ENCODE assay signal across 14 cellular contexts in genomic region chr13:109794095-109794494, GRCh38. TPM values are rescaled to one million over a fixed set of nuclear protein-coding genes. Genes with fewer than 3 reads are reported as not detected.
DNase-seq lines count a peak whose midpoint lies in the region; ATAC-seq and TF ChIP-seq lines count a peak whose summit lies in the region.
"Had no signal": no experiment of that assay in that cellular context is flagged by ENCODE, and none has a peak within 500 bp of the region (broad histone marks: within the 10 kb centered on the region; RNA-seq: fewer than 3 reads in every experiment).

No MANE protein-coding gene starts in this region.

- no peaks in the 10 kb centered on the region for H3K9me3 ChIP-seq in upper lobe of right lung
- H3K9me3 ChIP-seq in PC-3 (ENCODE audit: low read length) = no peaks in the 10 kb centered on the region

- H3K27me3 ChIP-seq in upper lobe of right lung = no peaks in the 10 kb centered on the region
- H3K27me3 ChIP-seq in PC-3 (ENCODE audit: low read length) = no peaks in the 10 kb centered on the region

- TF ChIP-seq CTCF in upper lobe of right lung (IDR thresholded peaks at IDR 0.05) (no peak), PC-3 (conservative IDR thresholded peaks at IDR 0.05; ENCODE audit: low read depth, low read length) (no peak)

- intact Hi-C loops in activated CD4-positive, alpha-beta T cell treated with anti-CD3 and anti-CD28 coated beads, Interleukin-2, amount 10 ng/mL, durations not matched to agents 24 days and 14 days (cut with micrococcal nuclease) = loop anchor here (5.0 to 10.0 kb wide), 3 partner anchors 102 to 649 kb away; no protein-coding TSS in a partner anchor
- intact Hi-C loops in upper lobe of right lung (cut with DNase I) = no loop called here
- intact Hi-C loops in PC-3 (cut with micrococcal nuclease) = no loop called here

- no peaks in the 10 kb centered on the region for H3K9me3 Mint-ChIP-seq in activated CD4-positive, alpha-beta T cell treated with anti-CD3 and anti-CD28 coated beads, Interleukin-2, amount 10 ng/mL, durations not matched to agents 24 days and 14 days
- no peaks in the 10 kb centered on the region for H3K9me3 Mint-ChIP-seq in stimulated activated memory B cell treated with anti-CD40 and anti-IgM and Interleukin-4, amounts not matched to agents 10 μg/mL and 1 μg/mL and 100 μg/mL, for 72 hours
- H3K9me3 Mint-ChIP-seq in T-cell = no peaks in the 10 kb centered on the region
- H3K9me3 Mint-ChIP-seq: CD4-positive, alpha-beta memory T cell had no signal

- H3K27ac Mint-ChIP-seq in activated CD4-positive, alpha-beta T cell treated with anti-CD3 and anti-CD28 coated beads, Interleukin-2, amount 10 ng/mL, durations not matched to agents 24 days and 14 days = no peak overlapping the region
- H3K27ac Mint-ChIP-seq in stimulated activated memory B cell treated with anti-CD40 and anti-IgM and Interleukin-4, amounts not matched to agents 10 μg/mL and 1 μg/mL and 100 μg/mL, for 72 hours = no peak overlapping the region
- H3K27ac Mint-ChIP-seq in T-cell = no peak overlapping the region
- H3K27ac Mint-ChIP-seq: CD4-positive, alpha-beta memory T cell had no signal

- no peak overlapping the region for H3K4me3 Mint-ChIP-seq in activated CD4-positive, alpha-beta T cell treated with anti-CD3 and anti-CD28 coated beads, Interleukin-2, amount 10 ng/mL, durations not matched to agents 24 days and 14 days
- H3K4me3 Mint-ChIP-seq in stimulated activated memory B cell treated with anti-CD40 and anti-IgM and Interleukin-4, amounts not matched to agents 10 μg/mL and 1 μg/mL and 100 μg/mL, for 72 hours = no peak overlapping the region
- H3K4me3 Mint-ChIP-seq in T-cell = no peak overlapping the region
- H3K4me3 Mint-ChIP-seq: CD4-positive, alpha-beta memory T cell had no signal

- H3F3A ChIP-seq in PC-3 (ENCODE audit: low read length, unreplicated experiment) = peaks cover 2% of the 10 kb centered on the region

- H3K79me2 ChIP-seq in PC-3 (ENCODE audit: low read length) = no peaks in the 10 kb centered on the region

- POLR2A ChIA-PET in PC-3 (lab: Charles Lee; ENCODE audit: unreplicated experiment) = no interaction called here
- POLR2A ChIA-PET in T-cell (lab: Charles Lee) = no interaction called here

- H3K27ac ChIP-seq in upper lobe of right lung (no peak overlapping the region), PC-3 (ENCODE audit: low read length) (no peak overlapping the region)

- CTCF ChIA-PET in PC-3 (lab: Charles Lee) = no interaction called here
- CTCF ChIA-PET in T-cell (lab: Charles Lee) = interaction anchor here in 1 of 2 donors (0.6 kb wide), 1 partner anchor 776 kb away, joined by 4 read pairs; no protein-coding TSS in a partner anchor

- no peak overlapping the region for H3K9ac ChIP-seq in PC-3 (ENCODE audit: low read length)

- H3K4me2 ChIP-seq in PC-3 (ENCODE audit: low read length) = no peak overlapping the region

- no peaks in the 10 kb centered on the region for H4K20me1 ChIP-seq in PC-3 (ENCODE audit: low read length)

- H3K36me3 ChIP-seq in upper lobe of right lung (no peaks in the 10 kb centered on the region), PC-3 (ENCODE audit: low read depth, low read length) (no peaks in the 10 kb centered on the region)

- no peaks in the 10 kb centered on the region for H3K36me3 Mint-ChIP-seq in activated CD4-positive, alpha-beta T cell treated with anti-CD3 and anti-CD28 coated beads, Interleukin-2, amount 10 ng/mL, durations not matched to agents 24 days and 14 days (ENCODE audit: low read depth)
- no peaks in the 10 kb centered on the region for H3K36me3 Mint-ChIP-seq in stimulated activated memory B cell treated with anti-CD40 and anti-IgM and Interleukin-4, amounts not matched to agents 10 μg/mL and 1 μg/mL and 100 μg/mL, for 72 hours
- no peaks in the 10 kb centered on the region for H3K36me3 Mint-ChIP-seq in T-cell
- H3K36me3 Mint-ChIP-seq: CD4-positive, alpha-beta memory T cell had no signal

- peak; percentile 50 for DNase-seq in activated CD4-positive, alpha-beta T cell treated with anti-CD3 and anti-CD28 coated beads, Interleukin-2, amount 10 ng/mL, durations not matched to agents 24 days and 14 days
- no peak for DNase-seq in activated CD4-positive, alpha-beta T cell treated with anti-CD3 and anti-CD28 coated beads for 4 hours
- DNase-seq in SW480 (ENCODE audit: low spot score) = peak; percentile 63
- peak; percentile 79 for DNase-seq in upper lobe of right lung
- no peak for DNase-seq in PC-3
- no peak for DNase-seq in T-cell
- DNase-seq: CD4-positive, alpha-beta memory T cell; DMS79 treated with DMSO at 0.1 percent for 48 hours; Karpas-422; NCI-H1417 treated with DMSO at 0.1 percent for 48 hours; NCI-H1930; NCI-H748 treated with DMSO at 0.1 percent for 48 hours had no signal

- H3K4me1 ChIP-seq in upper lobe of right lung (peaks cover 7% of the 10 kb centered on the region), PC-3 (ENCODE audit: insufficient read depth, low read length) (peaks cover 23% of the 10 kb centered on the region; the same call in 1 of the 2 replicates)

- H2AFZ ChIP-seq in PC-3 (ENCODE audit: low read length) = no peak overlapping the region

- H3K9me2 ChIP-seq in PC-3 (replicated peaks; ENCODE audit: low read length) = no peaks in the 10 kb centered on the region

- H3K4me3 ChIP-seq in upper lobe of right lung = no peak overlapping the region
- no peak overlapping the region for H3K4me3 ChIP-seq in PC-3 (ENCODE audit: low read length)

- BruUV-seq in PC-3 (replicated peaks; lab: Mats Ljungman, UMichigan) = no TSS peak

- peaks cover 47% of the 10 kb centered on the region for H3K27me3 Mint-ChIP-seq in activated CD4-positive, alpha-beta T cell treated with anti-CD3 and anti-CD28 coated beads, Interleukin-2, amount 10 ng/mL, durations not matched to agents 24 days and 14 days
- H3K27me3 Mint-ChIP-seq in stimulated activated memory B cell treated with anti-CD40 and anti-IgM and Interleukin-4, amounts not matched to agents 10 μg/mL and 1 μg/mL and 100 μg/mL, for 72 hours = peaks cover 38% of the 10 kb centered on the region
- peaks cover 22 to 33% of the 10 kb centered on the region in 2 donors for H3K27me3 Mint-ChIP-seq in T-cell

- ATAC-seq in esophagus mucosa (peak; percentile 48), upper lobe of right lung (peak; percentile 76), PC-3 (no peak), T-cell (replicated peaks in 1 of 4) (no peak)
- no peak for ATAC-seq in stimulated activated memory B cell treated with anti-CD40 and anti-IgM and Interleukin-4, amounts not matched to agents 10 μg/mL and 1 μg/mL and 100 μg/mL, for 72 hours

- H3K4me1 Mint-ChIP-seq in activated CD4-positive, alpha-beta T cell treated with anti-CD3 and anti-CD28 coated beads, Interleukin-2, amount 10 ng/mL, durations not matched to agents 24 days and 14 days = peaks cover 7% of the 10 kb centered on the region
- H3K4me1 Mint-ChIP-seq in stimulated activated memory B cell treated with anti-CD40 and anti-IgM and Interleukin-4, amounts not matched to agents 10 μg/mL and 1 μg/mL and 100 μg/mL, for 72 hours = no peaks in the 10 kb centered on the region
- H3K4me1 Mint-ChIP-seq in T-cell = peaks cover 12 to 23% (median 13%) of the 10 kb centered on the region in 3 donors

RNA-seq across cellular contexts. Expression of gene IRS2, which starts 7.7 kb away (rescaled TPM):
- 3.2 and 3.5 TPM in 2 replicates for total RNA-seq in activated CD4-positive, alpha-beta T cell treated with anti-CD3 and anti-CD28 coated beads, Interleukin-2, amount 10 ng/mL, durations not matched to agents 24 days and 14 days
- total RNA-seq in esophagus mucosa (1.6 TPM), upper lobe of right lung (43.8 TPM), PC-3 (2014; rRNA removed) (5.6 and 7.5 TPM in 2 replicates), T-cell (10 to 100 TPM; 22.1 to 95.7 (median 25.7) TPM)

Comparison
In these comparisons a context has a peak if more than half of its experiments do, and no peak if none do; other contexts are left out.
1. DNase-seq: peak in activated CD4-positive, alpha-beta T cell treated with anti-CD3 and anti-CD28 coated beads, Interleukin-2, amount 10 ng/mL, durations not matched to agents 24 days and 14 days (single experiment), SW480 (single experiment) and upper lobe of right lung (single experiment); none in activated CD4-positive, alpha-beta T cell treated with anti-CD3 and anti-CD28 coated beads for 4 hours (0 of 2), PC-3 (single experiment) and T-cell (0 of 34).
2. ATAC-seq: peak in esophagus mucosa (single experiment) and upper lobe of right lung (single experiment); none in stimulated activated memory B cell treated with anti-CD40 and anti-IgM and Interleukin-4, amounts not matched to agents 10 μg/mL and 1 μg/mL and 100 μg/mL, for 72 hours (single experiment), PC-3 (single experiment) and T-cell (0 of 4).